In the genomic region with DNA sequence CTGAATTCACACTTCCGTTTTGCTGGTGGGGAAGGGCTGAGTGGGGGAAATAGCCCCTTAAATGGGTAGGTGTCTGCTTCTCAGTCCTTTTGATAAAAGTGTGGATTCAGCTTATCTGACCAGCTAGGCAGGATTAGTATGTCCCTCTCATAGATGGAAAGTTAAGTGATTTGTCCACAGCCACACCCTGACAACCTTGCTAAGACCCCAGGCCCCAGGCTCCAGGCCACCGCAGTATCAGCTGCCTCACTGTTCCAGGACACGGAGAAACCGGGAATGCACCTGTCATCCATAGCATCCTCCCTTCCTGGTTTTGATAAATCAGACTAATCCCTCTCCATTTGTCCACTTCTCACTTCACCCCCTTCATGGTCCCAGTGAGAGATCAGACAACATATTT, we compare ENCODE assay signal across 24 cellular contexts.
"Had no signal": no experiment of that assay in that cellular context is flagged by ENCODE, and none has a peak within 500 bp of the region (broad histone marks: within the 10 kb centered on the region; RNA-seq: fewer than 3 reads in every experiment).

No MANE protein-coding gene starts in this region.

- H3K9me3 Mint-ChIP-seq: memory B cell, mesothelial cell of epicardium had no signal

- H3K27me3 ChIP-seq: heart left ventricle, left lung had no signal

- H3K27ac Mint-ChIP-seq: memory B cell, mesothelial cell of epicardium had no signal

- H3K4me1 ChIP-seq: foreskin keratinocyte had no signal

- H3K9me3 ChIP-seq: gastroesophageal sphincter, heart left ventricle, left lung, mucosa of descending colon had no signal

- H3K36me3 Mint-ChIP-seq: memory B cell, mesothelial cell of epicardium had no signal

- H3K4me3 ChIP-seq: coronary artery, dorsolateral prefrontal cortex, gastroesophageal sphincter, heart left ventricle, left lung, lung, mucosa of descending colon had no signal

- H3K36me3 ChIP-seq: gastroesophageal sphincter, heart left ventricle, left lung had no signal

- H3K4me3 Mint-ChIP-seq: memory B cell, mesothelial cell of epicardium had no signal

- DNase-seq: dermis blood vessel endothelial cell; dorsolateral prefrontal cortex; effector CD4-positive, alpha-beta T cell; effector memory CD4-positive, alpha-beta T cell; foreskin keratinocyte; heart left ventricle; hippocampal formation; left cardiac atrium; left lung; left ventricle myocardium superior; mammary epithelial cell; mucosa of descending colon had no signal

- FAIRE-seq: colon, endometrium, frontal cortex, islet of Langerhans, keratinocyte had no signal

- ATAC-seq: esophagus mucosa, foreskin keratinocyte, gastroesophageal sphincter, heart left ventricle, left cardiac atrium, left lung, left ventricle myocardium superior, mucosa of descending colon had no signal

- H3K27ac ChIP-seq: coronary artery, dorsolateral prefrontal cortex, epithelial cell of prostate, foreskin keratinocyte, gastroesophageal sphincter, heart left ventricle, left lung had no signal
